In the genomic region with DNA sequence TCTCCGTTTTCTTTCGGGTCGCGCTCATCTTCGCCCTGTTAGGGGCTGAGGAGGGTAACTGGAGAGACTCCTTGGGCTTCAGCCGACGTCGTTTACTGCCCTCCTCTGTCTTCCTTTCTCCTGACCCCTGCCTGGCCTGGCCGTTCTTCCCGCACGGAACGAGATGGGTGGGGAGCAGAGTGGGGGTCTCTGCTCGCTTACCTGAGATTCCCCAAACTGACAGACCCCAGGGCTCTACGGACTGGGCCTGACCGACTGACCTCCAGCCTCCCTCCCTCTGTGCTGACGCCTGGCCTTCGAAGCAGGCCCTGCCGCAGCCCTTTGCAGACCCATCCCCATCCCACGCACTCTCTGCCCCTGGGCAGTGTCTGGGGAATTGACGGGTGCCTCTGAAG, we compare ENCODE assay signal across 1 cellular context.
TF ChIP-seq lines count a peak whose summit lies in the region.

No MANE protein-coding gene starts in this region.

TF ChIP-seq in HEK293, 187 proteins besides CTCF, POLR2A, EP300 and RAD21 (continued from another document):
- TF ChIP-seq, protein P1, sequence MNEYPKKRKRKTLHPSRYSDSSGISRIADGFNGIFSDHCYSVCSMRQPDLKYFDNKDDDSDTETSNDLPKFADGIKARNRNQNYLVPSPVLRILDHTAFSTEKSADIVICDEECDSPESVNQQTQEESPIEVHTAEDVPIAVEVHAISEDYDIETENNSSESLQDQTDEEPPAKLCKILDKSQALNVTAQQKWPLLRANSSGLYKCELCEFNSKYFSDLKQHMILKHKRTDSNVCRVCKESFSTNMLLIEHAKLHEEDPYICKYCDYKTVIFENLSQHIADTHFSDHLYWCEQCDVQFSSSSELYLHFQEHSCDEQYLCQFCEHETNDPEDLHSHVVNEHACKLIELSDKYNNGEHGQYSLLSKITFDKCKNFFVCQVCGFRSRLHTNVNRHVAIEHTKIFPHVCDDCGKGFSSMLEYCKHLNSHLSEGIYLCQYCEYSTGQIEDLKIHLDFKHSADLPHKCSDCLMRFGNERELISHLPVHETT (tag by site-specific recombination; IDR thresholded peaks at IDR 0.05): 0 out of 2 replicates have a peak, but pooled peaks have one; percentile 0
- TF ChIP-seq GFI1B (tag by site-specific recombination; IDR thresholded peaks at IDR 0.05) (no peak), ZBTB20 (tag by site-specific recombination; IDR thresholded peaks at IDR 0.05) (peak; percentile 31; the same call in 1 of the 2 replicates), MZF1 (tag by site-specific recombination; IDR thresholded peaks at IDR 0.05; ENCODE audit: borderline replicate concordance) (no peak), ZNF266 (tag by site-specific recombination; IDR thresholded peaks at IDR 0.05; ENCODE audit: low read depth) (no peak), SCRT1 (tag by site-specific recombination; IDR thresholded peaks at IDR 0.05; ENCODE audit: borderline replicate concordance) (no peak), GLIS2 (tag by site-specific recombination; IDR thresholded peaks at IDR 0.05) (peak; percentile 19; the same call in 1 of the 2 replicates), ZNF341 (tag by site-specific recombination; IDR thresholded peaks at IDR 0.05; ENCODE audit: low read depth) (no peak; the same call in none of the 2 replicates), ZNF239 (tag by site-specific recombination; IDR thresholded peaks at IDR 0.05) (0 out of 2 replicates have a peak, but pooled peaks have one; percentile 14), ZNF585B (tag by site-specific recombination; IDR thresholded peaks at IDR 0.05) (0 out of 2 replicates have a peak, but pooled peaks have one; percentile 6), ZBTB7A (tag by site-specific recombination; IDR thresholded peaks at IDR 0.05; ENCODE audit: low read depth) (no peak)
- TF ChIP-seq, protein P2, sequence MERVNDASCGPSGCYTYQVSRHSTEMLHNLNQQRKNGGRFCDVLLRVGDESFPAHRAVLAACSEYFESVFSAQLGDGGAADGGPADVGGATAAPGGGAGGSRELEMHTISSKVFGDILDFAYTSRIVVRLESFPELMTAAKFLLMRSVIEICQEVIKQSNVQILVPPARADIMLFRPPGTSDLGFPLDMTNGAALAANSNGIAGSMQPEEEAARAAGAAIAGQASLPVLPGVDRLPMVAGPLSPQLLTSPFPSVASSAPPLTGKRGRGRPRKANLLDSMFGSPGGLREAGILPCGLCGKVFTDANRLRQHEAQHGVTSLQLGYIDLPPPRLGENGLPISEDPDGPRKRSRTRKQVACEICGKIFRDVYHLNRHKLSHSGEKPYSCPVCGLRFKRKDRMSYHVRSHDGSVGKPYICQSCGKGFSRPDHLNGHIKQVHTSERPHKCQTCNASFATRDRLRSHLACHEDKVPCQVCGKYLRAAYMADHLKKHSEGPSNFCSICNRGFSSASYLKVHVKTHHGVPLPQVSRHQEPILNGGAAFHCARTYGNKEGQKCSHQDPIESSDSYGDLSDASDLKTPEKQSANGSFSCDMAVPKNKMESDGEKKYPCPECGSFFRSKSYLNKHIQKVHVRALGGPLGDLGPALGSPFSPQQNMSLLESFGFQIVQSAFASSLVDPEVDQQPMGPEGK (tag by site-specific recombination; IDR thresholded peaks at IDR 0.05): peak; percentile 31
